ENCODE assay signal across 19 cellular contexts in the genomic region with DNA sequence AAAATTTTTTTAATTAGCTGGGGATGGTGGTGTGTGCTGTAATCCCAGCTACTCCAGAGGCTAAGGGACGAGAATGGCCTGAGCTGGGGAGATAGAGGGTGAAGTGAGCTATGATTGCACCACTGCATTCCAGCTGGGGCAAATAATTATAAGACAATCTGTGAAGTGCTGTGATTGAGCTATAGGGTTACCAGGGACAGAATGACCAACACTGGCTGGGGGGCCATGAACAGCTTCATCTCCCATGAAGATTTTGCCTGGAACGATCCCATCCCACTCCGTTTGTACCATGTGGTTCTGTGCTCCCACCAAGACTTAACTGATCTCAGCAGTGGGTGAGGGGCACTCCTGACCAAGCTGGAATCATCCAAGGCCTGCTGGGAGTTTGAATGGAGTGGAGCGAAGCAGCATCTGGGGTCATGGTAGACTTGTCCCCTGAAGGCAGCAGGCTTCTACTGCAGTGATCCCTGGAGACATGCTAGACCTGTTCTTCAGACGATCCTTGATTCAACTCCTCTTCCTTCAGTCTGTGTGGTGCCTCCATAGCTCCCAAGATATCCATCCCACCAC.
"Had no signal": no experiment of that assay in that cellular context is flagged by ENCODE, and none has a peak within 500 bp of the region (broad histone marks: within the 10 kb centered on the region; RNA-seq: fewer than 3 reads in every experiment).

No MANE protein-coding gene starts in this region.

- H3K4me3 ChIP-seq: colonic mucosa, dorsolateral prefrontal cortex, esophagus muscularis mucosa, gastrocnemius medialis, ovary, skin epidermis, tibial artery had no signal

- H3K4me1 ChIP-seq: colonic mucosa, esophagus muscularis mucosa, gastrocnemius medialis had no signal

- H3K27ac ChIP-seq: colonic mucosa, esophagus muscularis mucosa, gastrocnemius medialis, neutrophil, ovary, skin epidermis, tibial artery had no signal

- H3K36me3 ChIP-seq: colonic mucosa, esophagus muscularis mucosa, gastrocnemius medialis, neutrophil, ovary, tibial artery had no signal

- H3K27me3 ChIP-seq: colonic mucosa, dorsolateral prefrontal cortex, esophagus muscularis mucosa, gastrocnemius medialis, neutrophil, ovary, tibial artery had no signal

- DNase-seq: activated CD4-positive, alpha-beta T cell treated with anti-CD3 and anti-CD28 coated beads, Interleukin-2, amount 10 ng/mL, durations not matched to agents 24 days and 14 days; activated CD8-positive, alpha-beta memory T cell treated with anti-CD3 and anti-CD28 coated beads, Interleukin-2, amount 10 ng/mL, durations not matched to agents 7 days and 5 days; activated CD8-positive, alpha-beta T cell treated with anti-CD3 and anti-CD28 coated beads for 36 hours; activated T-cell treated with anti-CD3 and anti-CD28 coated beads for 4 hours; colonic mucosa; dorsolateral prefrontal cortex; effector memory CD8-positive, alpha-beta T cell; gastrocnemius medialis; hypothalamus; left ventricle myocardium superior; ovary; right cardiac atrium; stimulated activated CD4-positive, alpha-beta T cell treated with anti-CD3 and anti-CD28 coated beads, Interleukin-1b, Interleukin-23, amount 100 ng/mL, for 48 hours; T1000; tibial artery had no signal

- ATAC-seq: activated CD8-positive, alpha-beta memory T cell treated with anti-CD3 and anti-CD28 coated beads, Interleukin-2, amount 10 ng/mL, durations not matched to agents 7 days and 5 days; activated CD8-positive, alpha-beta T cell treated with anti-CD3 and anti-CD28 coated beads for 36 hours; effector memory CD8-positive, alpha-beta T cell; gastrocnemius medialis; left ventricle myocardium superior; natural killer cell treated with Interleukin-12 subunit alpha and Interleukin-12 subunit beta and Interleukin-15 and Interleukin-18, amount 100 ng/mL, for 72 hours; right cardiac atrium had no signal

- H3K9me3 ChIP-seq: colonic mucosa, esophagus muscularis mucosa, gastrocnemius medialis, neutrophil, ovary, tibial artery had no signal
